In the genomic region with DNA sequence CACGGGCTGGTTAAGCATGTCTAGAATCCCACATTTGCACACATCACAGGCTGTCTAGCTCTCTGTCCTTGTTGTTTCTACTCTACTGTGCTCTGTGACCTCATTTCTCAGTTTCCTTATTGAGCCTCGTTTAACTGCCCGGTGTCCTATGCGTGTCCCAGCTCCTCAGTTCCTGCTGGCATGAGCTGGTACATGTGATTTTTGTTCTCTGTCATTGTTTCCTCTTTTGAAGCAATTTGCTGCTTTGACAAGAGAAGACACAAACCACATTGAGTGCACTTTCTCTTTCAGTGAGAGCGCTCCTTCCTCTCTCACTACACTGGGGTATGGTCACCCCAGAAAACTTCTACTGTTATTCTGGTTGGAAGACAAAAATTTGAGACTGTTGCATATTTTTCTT, we compare ENCODE assay signal across 10 cellular contexts.
DNase-seq lines count a peak whose midpoint lies in the region; ATAC-seq lines count a peak whose summit lies in the region.
"Had no signal": no experiment of that assay in that cellular context is flagged by ENCODE, and none has a peak within 500 bp of the region (broad histone marks: within the 10 kb centered on the region; RNA-seq: fewer than 3 reads in every experiment).

No MANE protein-coding gene starts in this region.

- peak; percentile 18 for DNase-seq in activated CD4-positive, alpha-beta T cell treated with anti-CD3 and anti-CD28 coated beads for 36 hours
- DNase-seq in activated CD4-positive, alpha-beta T cell treated with anti-CD3 and anti-CD28 coated beads for 4 hours, result no peak
- no peak for DNase-seq in stimulated activated effector memory CD8-positive, alpha-beta T cell treated with anti-CD3 and anti-CD28 coated beads, Interleukin-12 subunit alpha, Interleukin-12 subunit beta, amount 100 ng/mL, for 72 hours (ENCODE audit: low spot score in 2 of 2)
- no peak for DNase-seq in stimulated activated CD8-positive, alpha-beta memory T cell treated with anti-CD3 and anti-CD28 coated beads, Interleukin-4, amount 100 ng/mL, for 48 hours
- DNase-seq in NCI-H446 (lab: John Stamatoyannopoulos, UW), result no peak
- DNase-seq: NCI-H510A treated with DMSO at 0.1 percent for 48 hours had no signal

- H3K4me1 Mint-ChIP-seq in activated CD4-positive, alpha-beta T cell treated with anti-CD3 and anti-CD28 coated beads for 36 hours, result peaks cover 5% of the 10 kb centered on the region
- H3K4me1 Mint-ChIP-seq in stimulated activated memory B cell treated with anti-CD40 and anti-IgM and Interleukin-4, amounts not matched to agents 10 μg/mL and 1 μg/mL and 100 μg/mL, for 72 hours, result peaks cover 10% of the 10 kb centered on the region
- H3K4me1 Mint-ChIP-seq in stimulated activated effector memory CD8-positive, alpha-beta T cell treated with anti-CD3 and anti-CD28 coated beads, Interleukin-12 subunit alpha, Interleukin-12 subunit beta, amount 100 ng/mL, for 72 hours, result peaks cover 5% of the 10 kb centered on the region

- peak; percentile 80 for ATAC-seq in activated CD4-positive, alpha-beta T cell treated with anti-CD3 and anti-CD28 coated beads for 36 hours
- peak; percentile 97 for ATAC-seq in GM21825 (IDR thresholded peaks at IDR 0.05; ENCODE audit: unreplicated experiment)
- ATAC-seq in HG03565 (IDR thresholded peaks at IDR 0.05; ENCODE audit: unreplicated experiment), result peak; percentile 98
- ATAC-seq in stimulated activated memory B cell treated with anti-CD40 and anti-IgM and Interleukin-4, amounts not matched to agents 10 μg/mL and 1 μg/mL and 100 μg/mL, for 72 hours, result peak; percentile 79
- ATAC-seq in stimulated activated effector memory CD8-positive, alpha-beta T cell treated with anti-CD3 and anti-CD28 coated beads, Interleukin-12 subunit alpha, Interleukin-12 subunit beta, amount 100 ng/mL, for 72 hours, result no peak
- ATAC-seq: A549 had no signal

- no peak overlapping the region for H3K27ac Mint-ChIP-seq in activated CD4-positive, alpha-beta T cell treated with anti-CD3 and anti-CD28 coated beads for 36 hours
- H3K27ac Mint-ChIP-seq in stimulated activated memory B cell treated with anti-CD40 and anti-IgM and Interleukin-4, amounts not matched to agents 10 μg/mL and 1 μg/mL and 100 μg/mL, for 72 hours, result peak overlapping the region; percentile 16
- H3K27ac Mint-ChIP-seq in stimulated activated effector memory CD8-positive, alpha-beta T cell treated with anti-CD3 and anti-CD28 coated beads, Interleukin-12 subunit alpha, Interleukin-12 subunit beta, amount 100 ng/mL, for 72 hours, result no peak overlapping the region

- H3K27me3 Mint-ChIP-seq in activated CD4-positive, alpha-beta T cell treated with anti-CD3 and anti-CD28 coated beads for 36 hours, result no peaks in the 10 kb centered on the region
- no peaks in the 10 kb centered on the region for H3K27me3 Mint-ChIP-seq in stimulated activated memory B cell treated with anti-CD40 and anti-IgM and Interleukin-4, amounts not matched to agents 10 μg/mL and 1 μg/mL and 100 μg/mL, for 72 hours

- POLR2A ChIA-PET in activated CD4-positive, alpha-beta T cell treated with anti-CD3 and anti-CD28 coated beads for 36 hours (lab: Charles Lee), result no interaction called here

- CTCF ChIA-PET in activated CD4-positive, alpha-beta T cell treated with anti-CD3 and anti-CD28 coated beads for 36 hours (lab: Charles Lee), result interaction anchor here (0.5 to 1.2 kb wide), 2 partner anchors 13 to 479 kb away, joined by 3 to 4 read pairs; no protein-coding TSS in a partner anchor

- no peaks in the 10 kb centered on the region for H3K36me3 Mint-ChIP-seq in activated CD4-positive, alpha-beta T cell treated with anti-CD3 and anti-CD28 coated beads for 36 hours (ENCODE audit: low read depth)
- no peaks in the 10 kb centered on the region for H3K36me3 Mint-ChIP-seq in stimulated activated memory B cell treated with anti-CD40 and anti-IgM and Interleukin-4, amounts not matched to agents 10 μg/mL and 1 μg/mL and 100 μg/mL, for 72 hours
- no peaks in the 10 kb centered on the region for H3K36me3 Mint-ChIP-seq in stimulated activated effector memory CD8-positive, alpha-beta T cell treated with anti-CD3 and anti-CD28 coated beads, Interleukin-12 subunit alpha, Interleukin-12 subunit beta, amount 100 ng/mL, for 72 hours

- H3K4me3 Mint-ChIP-seq in activated CD4-positive, alpha-beta T cell treated with anti-CD3 and anti-CD28 coated beads for 36 hours, result no peak overlapping the region
- H3K4me3 Mint-ChIP-seq in stimulated activated memory B cell treated with anti-CD40 and anti-IgM and Interleukin-4, amounts not matched to agents 10 μg/mL and 1 μg/mL and 100 μg/mL, for 72 hours, result peak overlapping the region; percentile 13
- no peak overlapping the region for H3K4me3 Mint-ChIP-seq in stimulated activated effector memory CD8-positive, alpha-beta T cell treated with anti-CD3 and anti-CD28 coated beads, Interleukin-12 subunit alpha, Interleukin-12 subunit beta, amount 100 ng/mL, for 72 hours

- intact Hi-C loops in activated CD4-positive, alpha-beta T cell treated with anti-CD3 and anti-CD28 coated beads for 36 hours (cut with DNase I, micrococcal nuclease), result no loop called here

- no peaks in the 10 kb centered on the region for H3K9me3 Mint-ChIP-seq in activated CD4-positive, alpha-beta T cell treated with anti-CD3 and anti-CD28 coated beads for 36 hours (ENCODE audit: low read depth)
- H3K9me3 Mint-ChIP-seq in stimulated activated memory B cell treated with anti-CD40 and anti-IgM and Interleukin-4, amounts not matched to agents 10 μg/mL and 1 μg/mL and 100 μg/mL, for 72 hours, result no peaks in the 10 kb centered on the region
- H3K9me3 Mint-ChIP-seq in stimulated activated effector memory CD8-positive, alpha-beta T cell treated with anti-CD3 and anti-CD28 coated beads, Interleukin-12 subunit alpha, Interleukin-12 subunit beta, amount 100 ng/mL, for 72 hours, result peaks cover 2% of the 10 kb centered on the region
